1 cellular context compared by ENCODE assay signal in the genomic region with DNA sequence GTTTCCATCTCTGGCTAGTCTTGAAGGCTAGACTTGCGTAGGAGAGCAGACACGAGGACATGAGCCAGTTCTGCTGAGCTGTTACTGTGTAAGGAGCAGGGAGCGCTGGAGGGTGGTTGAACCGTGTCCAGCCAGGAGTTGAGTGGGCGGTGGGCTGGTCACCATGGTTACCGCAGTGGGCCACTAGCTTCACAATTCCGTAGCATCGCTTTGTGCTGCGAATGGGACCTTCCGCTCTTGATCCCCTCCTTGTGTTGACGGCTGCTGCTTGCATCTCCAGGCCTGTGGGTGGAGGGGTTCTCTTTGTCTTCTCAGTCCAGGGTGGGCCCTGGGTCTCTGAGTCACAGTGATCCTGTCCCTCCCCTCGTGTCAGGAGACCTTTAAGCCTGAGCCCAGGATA.
TF ChIP-seq lines count a peak whose summit lies in the region.

No MANE protein-coding gene starts in this region.

TF ChIP-seq in K562, 482 proteins besides CTCF, POLR2A, EP300 and RAD21:
- TF ChIP-seq, protein P1, sequence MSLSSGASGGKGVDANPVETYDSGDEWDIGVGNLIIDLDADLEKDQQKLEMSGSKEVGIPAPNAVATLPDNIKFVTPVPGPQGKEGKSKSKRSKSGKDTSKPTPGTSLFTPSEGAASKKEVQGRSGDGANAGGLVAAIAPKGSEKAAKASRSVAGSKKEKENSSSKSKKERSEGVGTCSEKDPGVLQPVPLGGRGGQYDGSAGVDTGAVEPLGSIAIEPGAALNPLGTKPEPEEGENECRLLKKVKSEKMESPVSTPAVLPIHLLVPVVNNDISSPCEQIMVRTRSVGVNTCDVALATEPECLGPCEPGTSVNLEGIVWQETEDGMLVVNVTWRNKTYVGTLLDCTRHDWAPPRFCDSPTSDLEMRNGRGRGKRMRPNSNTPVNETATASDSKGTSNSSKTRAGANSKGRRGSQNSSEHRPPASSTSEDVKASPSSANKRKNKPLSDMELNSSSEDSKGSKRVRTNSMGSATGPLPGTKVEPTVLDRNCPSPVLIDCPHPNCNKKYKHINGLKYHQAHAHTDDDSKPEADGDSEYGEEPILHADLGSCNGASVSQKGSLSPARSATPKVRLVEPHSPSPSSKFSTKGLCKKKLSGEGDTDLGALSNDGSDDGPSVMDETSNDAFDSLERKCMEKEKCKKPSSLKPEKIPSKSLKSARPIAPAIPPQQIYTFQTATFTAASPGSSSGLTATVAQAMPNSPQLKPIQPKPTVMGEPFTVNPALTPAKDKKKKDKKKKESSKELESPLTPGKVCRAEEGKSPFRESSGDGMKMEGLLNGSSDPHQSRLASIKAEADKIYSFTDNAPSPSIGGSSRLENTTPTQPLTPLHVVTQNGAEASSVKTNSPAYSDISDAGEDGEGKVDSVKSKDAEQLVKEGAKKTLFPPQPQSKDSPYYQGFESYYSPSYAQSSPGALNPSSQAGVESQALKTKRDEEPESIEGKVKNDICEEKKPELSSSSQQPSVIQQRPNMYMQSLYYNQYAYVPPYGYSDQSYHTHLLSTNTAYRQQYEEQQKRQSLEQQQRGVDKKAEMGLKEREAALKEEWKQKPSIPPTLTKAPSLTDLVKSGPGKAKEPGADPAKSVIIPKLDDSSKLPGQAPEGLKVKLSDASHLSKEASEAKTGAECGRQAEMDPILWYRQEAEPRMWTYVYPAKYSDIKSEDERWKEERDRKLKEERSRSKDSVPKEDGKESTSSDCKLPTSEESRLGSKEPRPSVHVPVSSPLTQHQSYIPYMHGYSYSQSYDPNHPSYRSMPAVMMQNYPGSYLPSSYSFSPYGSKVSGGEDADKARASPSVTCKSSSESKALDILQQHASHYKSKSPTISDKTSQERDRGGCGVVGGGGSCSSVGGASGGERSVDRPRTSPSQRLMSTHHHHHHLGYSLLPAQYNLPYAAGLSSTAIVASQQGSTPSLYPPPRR (CRISPR knock-in tag; IDR thresholded peaks at IDR 0.05; ENCODE audit: borderline replicate concordance) = no peak
- TF ChIP-seq RFX1 (IDR thresholded peaks at IDR 0.05) (peak; percentile 84), EGR1 (conservative IDR thresholded peaks at IDR 0.05) (peak; percentile 51; the same call in 1 of the 2 replicates)
- TF ChIP-seq, protein P2, sequence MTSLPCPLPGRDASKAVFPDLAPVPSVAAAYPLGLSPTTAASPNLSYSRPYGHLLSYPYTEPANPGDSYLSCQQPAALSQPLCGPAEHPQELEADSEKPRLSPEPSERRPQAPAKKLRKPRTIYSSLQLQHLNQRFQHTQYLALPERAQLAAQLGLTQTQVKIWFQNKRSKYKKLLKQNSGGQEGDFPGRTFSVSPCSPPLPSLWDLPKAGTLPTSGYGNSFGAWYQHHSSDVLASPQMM (CRISPR knock-in tag; IDR thresholded peaks at IDR 0.05) = no peak
